ENCODE assay signal across 8 cellular contexts in genomic region chr17:44501866-44502265, GRCh38. TPM values are rescaled to one million over a fixed set of nuclear protein-coding genes. Genes with fewer than 3 reads are reported as not detected.
DNase-seq lines count a peak whose midpoint lies in the region; ATAC-seq and TF ChIP-seq lines count a peak whose summit lies in the region.

No MANE protein-coding gene starts in this region.

- peak overlapping the region; percentile 93 for H3K4me3 ChIP-seq in WI38 (ENCODE audit: low read depth, low read length)
- peak overlapping the region; percentile 81; the same call in 1 of the 2 replicates for H3K4me3 ChIP-seq in iPS DF 6.9 (ENCODE audit: low read length)

- no peak overlapping the region for H3K27ac ChIP-seq in iPS DF 6.9 (ENCODE audit: low read length)

- CTCF ChIA-PET in activated CD4-positive, alpha-beta T cell treated with anti-CD3 and anti-CD28 coated beads, Interleukin-2, amount 10 ng/mL, durations not matched to agents 7 days and 5 days (lab: Charles Lee) = interaction anchor here (0.7 to 1.1 kb wide), 2 partner anchors 12 to 1380 kb away, joined by 3 to 4 read pairs; no protein-coding TSS in a partner anchor

- peaks cover 2% of the 10 kb centered on the region for H3K27me3 Mint-ChIP-seq in activated CD4-positive, alpha-beta T cell treated with anti-CD3 and anti-CD28 coated beads, Interleukin-2, amount 10 ng/mL, durations not matched to agents 7 days and 5 days
- H3K27me3 Mint-ChIP-seq in stimulated activated memory B cell treated with anti-CD40 and anti-IgM and Interleukin-4, amounts not matched to agents 10 μg/mL and 1 μg/mL and 100 μg/mL, for 72 hours = peaks cover 15% of the 10 kb centered on the region

- ATAC-seq in stimulated activated memory B cell treated with anti-CD40 and anti-IgM and Interleukin-4, amounts not matched to agents 10 μg/mL and 1 μg/mL and 100 μg/mL, for 72 hours = no peak
- no peak for ATAC-seq in GM21825 (IDR thresholded peaks at IDR 0.05; ENCODE audit: unreplicated experiment)

- no peaks in the 10 kb centered on the region for H3K9me3 ChIP-seq in iPS DF 6.9 (ENCODE audit: control insufficient read depth, insufficient read depth, low read length)

- H3K36me3 Mint-ChIP-seq in activated CD4-positive, alpha-beta T cell treated with anti-CD3 and anti-CD28 coated beads, Interleukin-2, amount 10 ng/mL, durations not matched to agents 7 days and 5 days (ENCODE audit: low read depth) = peaks cover 10% of the 10 kb centered on the region
- peaks cover 12% of the 10 kb centered on the region for H3K36me3 Mint-ChIP-seq in stimulated activated memory B cell treated with anti-CD40 and anti-IgM and Interleukin-4, amounts not matched to agents 10 μg/mL and 1 μg/mL and 100 μg/mL, for 72 hours

- POLR2A ChIA-PET in activated CD4-positive, alpha-beta T cell treated with anti-CD3 and anti-CD28 coated beads, Interleukin-2, amount 10 ng/mL, durations not matched to agents 7 days and 5 days (lab: Charles Lee) = no interaction called here

- WGBS in iPS DF 6.9 (ENCODE audit: insufficient coverage, insufficient read length) = no CpG with 5 or more reads among the region's 3 CpGs

- TF ChIP-seq CTCF in WI38 (IDR thresholded peaks at IDR 0.05; ENCODE audit: low read depth, low read length) = no peak

- no peaks in the 10 kb centered on the region for H3K4me1 ChIP-seq in iPS DF 6.9 (ENCODE audit: control insufficient read depth, insufficient read depth, low read length)

- H3K9me3 Mint-ChIP-seq in activated CD4-positive, alpha-beta T cell treated with anti-CD3 and anti-CD28 coated beads, Interleukin-2, amount 10 ng/mL, durations not matched to agents 7 days and 5 days = no peaks in the 10 kb centered on the region
- H3K9me3 Mint-ChIP-seq in stimulated activated memory B cell treated with anti-CD40 and anti-IgM and Interleukin-4, amounts not matched to agents 10 μg/mL and 1 μg/mL and 100 μg/mL, for 72 hours = no peaks in the 10 kb centered on the region

- H3K27ac Mint-ChIP-seq in activated CD4-positive, alpha-beta T cell treated with anti-CD3 and anti-CD28 coated beads, Interleukin-2, amount 10 ng/mL, durations not matched to agents 7 days and 5 days = peak overlapping the region; percentile 99
- H3K27ac Mint-ChIP-seq in stimulated activated memory B cell treated with anti-CD40 and anti-IgM and Interleukin-4, amounts not matched to agents 10 μg/mL and 1 μg/mL and 100 μg/mL, for 72 hours = peak overlapping the region; percentile 99

- no peak for DNase-seq in activated CD4-positive, alpha-beta T cell treated with anti-CD3 and anti-CD28 coated beads, Interleukin-2, amount 10 ng/mL, durations not matched to agents 7 days and 5 days
- DNase-seq in activated CD4-positive, alpha-beta T cell treated with anti-CD3 and anti-CD28 coated beads for 48 hours = no peak
- no peak for DNase-seq in iPS DF 6.9 (ENCODE audit: low read depth, low spot score)
- DNase-seq in NCI-H2029 (lab: John Stamatoyannopoulos, UW) = no peak
- DNase-seq in NCI-H1694 treated with DMSO at 0.1 percent for 48 hours (lab: John Stamatoyannopoulos, UW) = no peak

- H3K4me3 Mint-ChIP-seq in activated CD4-positive, alpha-beta T cell treated with anti-CD3 and anti-CD28 coated beads, Interleukin-2, amount 10 ng/mL, durations not matched to agents 7 days and 5 days = peak overlapping the region; percentile 99
- H3K4me3 Mint-ChIP-seq in stimulated activated memory B cell treated with anti-CD40 and anti-IgM and Interleukin-4, amounts not matched to agents 10 μg/mL and 1 μg/mL and 100 μg/mL, for 72 hours = peak overlapping the region; percentile 98

- no peaks in the 10 kb centered on the region for H3K27me3 ChIP-seq in iPS DF 6.9 (ENCODE audit: control insufficient read depth, insufficient read depth, low read length)

- no peaks in the 10 kb centered on the region for H3K36me3 ChIP-seq in iPS DF 6.9 (ENCODE audit: control insufficient read depth, insufficient read depth, low read length)

- peaks cover 36% of the 10 kb centered on the region for H3K4me1 Mint-ChIP-seq in activated CD4-positive, alpha-beta T cell treated with anti-CD3 and anti-CD28 coated beads, Interleukin-2, amount 10 ng/mL, durations not matched to agents 7 days and 5 days
- H3K4me1 Mint-ChIP-seq in stimulated activated memory B cell treated with anti-CD40 and anti-IgM and Interleukin-4, amounts not matched to agents 10 μg/mL and 1 μg/mL and 100 μg/mL, for 72 hours = peaks cover 52% of the 10 kb centered on the region

RNA-seq across cellular contexts. Expression of gene GPATCH8, which starts 1.3 kb away (rescaled TPM):
- total RNA-seq in activated CD4-positive, alpha-beta T cell treated with anti-CD3 and anti-CD28 coated beads, Interleukin-2, amount 10 ng/mL, durations not matched to agents 7 days and 5 days = 10 to 100 TPM; 46.0 to 46.1 TPM

RNA-seq across cellular contexts. Expression of gene FZD2, which starts 55.4 kb away (rescaled TPM):
- total RNA-seq in activated CD4-positive, alpha-beta T cell treated with anti-CD3 and anti-CD28 coated beads, Interleukin-2, amount 10 ng/mL, durations not matched to agents 7 days and 5 days = under 1 TPM in 1 of 2 experiments, not detected in 1; 0.15 TPM
